ENCODE assay signal across 27 cellular contexts in genomic region chr3:35448681-35449080, GRCh38.
"Had no signal": no experiment of that assay in that cellular context is flagged by ENCODE, and none has a peak within 500 bp of the region (broad histone marks: within the 10 kb centered on the region; RNA-seq: fewer than 3 reads in every experiment).

No MANE protein-coding gene starts in this region.

- FAIRE-seq: astrocyte, bronchial epithelial cell had no signal

- DNase-seq: activated B cell treated with CpG ODN at 0.5 μM for 24 hours; activated CD4-positive, alpha-beta T cell treated with anti-CD3 and anti-CD28 coated beads for 48 hours; activated CD4-positive, alpha-beta T cell treated with anti-CD3 and anti-CD28 coated beads, Interleukin-2, amount 50 U/mL, for 1 hour; activated CD4-positive, alpha-beta T cell treated with anti-CD3 and anti-CD28 coated beads, Interleukin-2, amount 50 U/mL, for 48 hours; activated CD8-positive, alpha-beta memory T cell treated with anti-CD3 and anti-CD28 coated beads for 24 hours; activated CD8-positive, alpha-beta T cell treated with anti-CD3 and anti-CD28 coated beads for 36 hours; activated effector memory CD4-positive, alpha-beta T cell treated with Interleukin-2 at 50 U/mL for 16 hours; activated gamma-delta T cell treated with Interleukin-2 at 50 U/mL for 16 hours; activated naive CD4-positive, alpha-beta T cell treated with anti-CD3 and anti-CD28 coated beads, Interleukin-2, amount 50 U/mL, for 16 hours; activated naive CD4-positive, alpha-beta T cell treated with Interleukin-2 at 50 U/mL for 16 hours; activated T-cell treated with anti-CD3 and anti-CD28 coated beads, Interleukin-2, amount 50 U/mL, for 4 hours; amniotic stem cell; anterior cingulate cortex; brain microvascular endothelial cell; colonic mucosa; effector memory CD4-positive, alpha-beta T cell; endodermal cell; foreskin fibroblast; head of caudate nucleus; T-helper 2 cell; WERI-Rb-1 had no signal

- H3K4me3 ChIP-seq: colonic mucosa, dorsolateral prefrontal cortex had no signal

- H3K27ac ChIP-seq: brain microvascular endothelial cell, colonic mucosa, dorsolateral prefrontal cortex, WERI-Rb-1 had no signal

- H3K36me3 ChIP-seq: brain microvascular endothelial cell, colonic mucosa, WERI-Rb-1 had no signal

- ATAC-seq: activated CD4-positive, CD25-positive, alpha-beta regulatory T cell treated with anti-CD3 and anti-CD28 coated beads, Interleukin-2, amount 50 U/mL, for 24 hours; activated CD8-positive, alpha-beta T cell treated with anti-CD3 and anti-CD28 coated beads for 36 hours; activated T-cell treated with anti-CD3 and anti-CD28 coated beads, Interleukin-2, amount 50 U/mL, for 4 hours; activated T-helper 17 cell treated with anti-CD3 and anti-CD28 coated beads, Interleukin-2, amount 50 U/mL, for 72 hours; esophagus mucosa had no signal

- H3K4me1 ChIP-seq: colonic mucosa had no signal

- H3K9me3 ChIP-seq: colonic mucosa had no signal

- H3K27me3 ChIP-seq: brain microvascular endothelial cell, colonic mucosa, dorsolateral prefrontal cortex had no signal
